Comparison of ENCODE assay signal across 1 cellular context in genomic region chr1:24699628-24700027, GRCh38.
TF ChIP-seq lines count a peak whose summit lies in the region.

No MANE protein-coding gene starts in this region.

TF ChIP-seq in endothelial cell of umbilical vein, 7 proteins besides CTCF, POLR2A, EP300 and RAD21:
- no peak for TF ChIP-seq POLR2AphosphoS5 (IDR thresholded peaks at IDR 0.05; ENCODE audit: insufficient read depth, low read depth, low read length)
- TF ChIP-seq JUN (IDR thresholded peaks at IDR 0.05; ENCODE audit: borderline replicate concordance, insufficient read depth, insufficient read length, low read depth) = no peak
- TF ChIP-seq EZH2 (IDR thresholded peaks at IDR 0.05; ENCODE audit: borderline replicate concordance, low read depth, low read length, severe bottlenecking) = no peak
- TF ChIP-seq MAX (IDR thresholded peaks at IDR 0.05; ENCODE audit: insufficient read depth, insufficient read length) = no peak
- TF ChIP-seq FOS (IDR thresholded peaks at IDR 0.05; ENCODE audit: borderline replicate concordance, insufficient read depth, low read length) = no peak
- TF ChIP-seq MYC (IDR thresholded peaks at IDR 0.05; ENCODE audit: low read depth, low read length) = no peak
- no peak for TF ChIP-seq GATA2 (IDR thresholded peaks at IDR 0.05; ENCODE audit: insufficient read depth, insufficient read length, low read depth, low read length)
TF ChIP-seq in endothelial cell of umbilical vein: peak in this region for 0.
